In the genomic region with DNA sequence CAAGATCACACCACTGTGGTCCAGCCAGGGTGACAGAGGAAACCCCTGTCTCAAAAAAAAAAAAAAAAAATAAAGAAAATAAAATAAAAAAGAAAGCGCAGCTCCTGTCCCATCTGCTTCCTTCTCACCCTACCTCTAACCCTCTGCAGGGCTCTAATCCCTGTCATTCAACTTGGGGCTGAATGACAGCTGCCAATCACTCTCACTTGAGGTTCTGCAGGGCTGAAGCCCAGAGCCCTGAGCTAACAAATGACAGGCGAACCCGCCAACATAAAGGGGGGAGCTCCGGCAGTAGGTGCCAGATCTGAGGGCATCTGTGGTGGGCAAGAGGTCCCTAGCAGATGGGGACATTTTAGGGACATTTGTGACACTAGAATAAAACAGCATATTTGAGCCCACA, we compare ENCODE assay signal across 26 cellular contexts. TPM values are rescaled to one million over a fixed set of nuclear protein-coding genes. Genes with fewer than 3 reads are reported as not detected.
DNase-seq lines count a peak whose midpoint lies in the region; ATAC-seq, FAIRE-seq and TF ChIP-seq lines count a peak whose summit lies in the region.
"Had no signal": no experiment of that assay in that cellular context is flagged by ENCODE, and none has a peak within 500 bp of the region (broad histone marks: within the 10 kb centered on the region; RNA-seq: fewer than 3 reads in every experiment).

No MANE protein-coding gene starts in this region.

- ATAC-seq in HG02885 (IDR thresholded peaks at IDR 0.05; ENCODE audit: poor library complexity, unreplicated experiment) = no peak
- no peak for ATAC-seq in HG02973 (IDR thresholded peaks at IDR 0.05; ENCODE audit: unreplicated experiment)
- ATAC-seq in stimulated activated naive CD8-positive, alpha-beta T cell treated with anti-CD3 and anti-CD28 coated beads, Interleukin-15, amount 100 ng/mL, for 72 hours = no peak
- ATAC-seq: GM12878 had no signal

- TF ChIP-seq RAD21 in H1 (IDR thresholded peaks at IDR 0.05 in 1 of 2, conservative IDR thresholded peaks at IDR 0.05 in 1 of 2; ENCODE audit: low read depth in 2 of 2, low read length in 2 of 2) = no peak

- H3K4me2 ChIP-seq in H1 (ENCODE audit: insufficient read depth in 1 of 2, low read depth in 2 of 2, low read length in 2 of 2) = no peak overlapping the region
- H3K4me2 ChIP-seq: BLaER1 had no signal

- H4K20me1 ChIP-seq in H1 (replicated peaks in 1 of 2; ENCODE audit: control insufficient read depth in 1 of 2, insufficient read depth in 2 of 2, low read length in 2 of 2) = peaks cover 2 to 8% of the 10 kb centered on the region in 2 experiments
- H4K20me1 ChIP-seq: BLaER1 had no signal

- FAIRE-seq in H1 (lab: Jason Lieb, UNC) = no peak
- FAIRE-seq: A204.1, GM12878, GM12892, GM18507 had no signal

- H2AK5ac ChIP-seq in H1 (ENCODE audit: low read depth, low read length) = no peak overlapping the region

- TF ChIP-seq POLR2A in H1 (IDR thresholded peaks at IDR 0.05; ENCODE audit: control extremely low read depth in 1 of 2, low read depth in 2 of 2, low read length in 2 of 2) = no peak

- H2BK5ac ChIP-seq in H1 (ENCODE audit: low read depth, low read length) = no peak overlapping the region

- H3K4me3 ChIP-seq in H1 (ENCODE audit: extremely low read depth in 1 of 4, insufficient read depth in 2 of 4, low read depth in 3 of 4, low read length in 4 of 4) = no peak overlapping the region
- H3K4me3 ChIP-seq: BLaER1, GM12878 had no signal

- H3K4me1 Mint-ChIP-seq in stimulated activated naive CD8-positive, alpha-beta T cell treated with anti-CD3 and anti-CD28 coated beads, Interleukin-15, amount 100 ng/mL, for 72 hours = no peaks in the 10 kb centered on the region
- H3K4me1 Mint-ChIP-seq: CD14-positive monocyte; CD4-positive, alpha-beta memory T cell; CD4-positive, CD25-positive, alpha-beta regulatory T cell; CD8-positive, alpha-beta memory T cell had no signal

- no peak overlapping the region for H4K5ac ChIP-seq in H1 (ENCODE audit: insufficient read length, low read depth, low read length)

- H4K8ac ChIP-seq in H1 (ENCODE audit: extremely low read depth, insufficient read depth, low read length) = no peak overlapping the region

- no peak overlapping the region for H3K9ac ChIP-seq in H1 (replicated peaks in 1 of 4; ENCODE audit: extremely low read depth in 1 of 4, low read depth in 3 of 4, low read length in 3 of 4)
- H3K9ac ChIP-seq: BLaER1 had no signal

- no peak overlapping the region for H3K27ac ChIP-seq in H1 (ENCODE audit: low read depth, low read length)
- H3K27ac ChIP-seq: BLaER1 had no signal

- H3K4me1 ChIP-seq in H1 (replicated peaks in 1 of 4; ENCODE audit: control insufficient read depth in 3 of 4, insufficient read depth in 4 of 4, low read length in 3 of 4) = peaks cover 0 to 4% (median 3%) of the 10 kb centered on the region in 4 experiments; a peak in 4 of 7 replicates

- CTCF ChIA-PET in HEK293T (lab: Yijun Ruan, JAX) = no interaction called here
- CTCF ChIA-PET in H1 (lab: Charles Lee; ENCODE audit: partially characterized antibody) = interaction anchor here (0.6 to 2.5 kb wide), 3 partner anchors 9 to 270 kb away, joined by 3 to 12 read pairs (median 4); no protein-coding TSS in a partner anchor

- H2BK120ac ChIP-seq in H1 (replicated peaks; ENCODE audit: low read depth, low read length) = no peak overlapping the region

- H3K9me3 ChIP-seq in H1 (ENCODE audit: insufficient read depth in 2 of 2, low read depth in 1 of 2, low read length in 1 of 2) = no peaks in the 10 kb centered on the region
- H3K9me3 ChIP-seq: BE2C, BLaER1 had no signal

- H2AFZ ChIP-seq in H1 (ENCODE audit: low read length) = no peak overlapping the region

- H2BK15ac ChIP-seq in H1 (ENCODE audit: low read length) = no peak overlapping the region

- WGBS in H1 (ENCODE audit: extremely low coverage in 1 of 2, insufficient coverage in 1 of 2, insufficient read length in 1 of 2, insufficient replicate concordance in 2 of 2, low coverage in 1 of 2, low lambda C conversion rate in 2 of 2, missing lambda C conversion rate in 1 of 2), 2 experiments = 83% methylated on average over 3 of the region's 4 CpGs; no CpG with 5 or more reads in 1 of the 2 experiments

- H3K23me2 ChIP-seq in H1 (ENCODE audit: low read depth, low read length) = peaks cover 4% of the 10 kb centered on the region; the same call in 1 of the 2 replicates

- H3K79me1 ChIP-seq in H1 (ENCODE audit: low read depth, low read length) = no peaks in the 10 kb centered on the region

- no peak overlapping the region for H3K23ac ChIP-seq in H1 (ENCODE audit: insufficient read length)

- H3K4ac ChIP-seq in H1 (replicated peaks; ENCODE audit: insufficient read length, low read depth, low read length) = no peak overlapping the region

- H3K4me3 Mint-ChIP-seq in stimulated activated naive CD8-positive, alpha-beta T cell treated with anti-CD3 and anti-CD28 coated beads, Interleukin-15, amount 100 ng/mL, for 72 hours = no peak overlapping the region
- H3K4me3 Mint-ChIP-seq: CD14-positive monocyte; CD4-positive, alpha-beta memory T cell; CD4-positive, CD25-positive, alpha-beta regulatory T cell; CD8-positive, alpha-beta memory T cell had no signal

- no peaks in the 10 kb centered on the region for H3K27me3 ChIP-seq in H1 (replicated peaks in 1 of 4; ENCODE audit: control insufficient read depth in 3 of 4, extremely low read depth in 1 of 4, insufficient read depth in 3 of 4, low read length in 3 of 4)
- H3K27me3 ChIP-seq: BLaER1 had no signal

- H3K56ac ChIP-seq in H1 (replicated peaks; ENCODE audit: insufficient read length, low read depth, low read length) = peak overlapping the region; percentile 39

- no peak overlapping the region for H4K91ac ChIP-seq in H1 (replicated peaks; ENCODE audit: insufficient read length, low read length)

- no peaks in the 10 kb centered on the region for H3K9me3 Mint-ChIP-seq in stimulated activated naive CD8-positive, alpha-beta T cell treated with anti-CD3 and anti-CD28 coated beads, Interleukin-15, amount 100 ng/mL, for 72 hours
- H3K9me3 Mint-ChIP-seq: CD14-positive monocyte; CD4-positive, alpha-beta memory T cell; CD4-positive, CD25-positive, alpha-beta regulatory T cell; CD8-positive, alpha-beta memory T cell had no signal

- POLR2A ChIA-PET in HEK293T (lab: Yijun Ruan, JAX) (no interaction called here), H1 (lab: Charles Lee; ENCODE audit: partially characterized antibody) (interaction anchor here (0.5 kb wide), 1 partner anchor 162 kb away, joined by 3 read pairs; no protein-coding TSS in a partner anchor)

- H3K79me2 ChIP-seq in H1 (ENCODE audit: control insufficient read depth in 1 of 2, insufficient read depth in 2 of 2, low read length in 2 of 2) = no peaks in the 10 kb centered on the region

- H3K36me3 ChIP-seq in H1 (ENCODE audit: control insufficient read depth in 2 of 4, insufficient read depth in 4 of 4, low read length in 3 of 4) = no peaks in the 10 kb centered on the region
- H3K36me3 ChIP-seq: BE2C, BLaER1 had no signal

- DNase-seq in HEK293T (ENCODE audit: extremely low spot score) = no peak
- DNase-seq in H1 (ENCODE audit: low read depth in 1 of 2, low spot score in 2 of 2) = no peak
- DNase-seq in stimulated activated naive CD8-positive, alpha-beta T cell treated with anti-CD3 and anti-CD28 coated beads, Interleukin-15, amount 100 ng/mL, for 72 hours = no peak
- DNase-seq: 8988T; ACHN; BE2C; C1 segment of cervical spinal cord; CD4-positive, alpha-beta memory T cell; CD4-positive, CD25-positive, alpha-beta regulatory T cell; CD8-positive, alpha-beta memory T cell; COR-L47; DMS 273 treated with DMSO at 0.1 percent for 48 hours; DMS153; DMS53; DMS79; DND-41; EL; GDM1 had no signal

- H2BK20ac ChIP-seq in H1 (ENCODE audit: low read length) = no peak overlapping the region

- H3K18ac ChIP-seq in H1 (ENCODE audit: extremely low read depth, low read length) = no peak overlapping the region

- H3K27me3 Mint-ChIP-seq in stimulated activated naive CD8-positive, alpha-beta T cell treated with anti-CD3 and anti-CD28 coated beads, Interleukin-15, amount 100 ng/mL, for 72 hours = no peaks in the 10 kb centered on the region
- H3K27me3 Mint-ChIP-seq: CD4-positive, CD25-positive, alpha-beta regulatory T cell had no signal

- H2BK12ac ChIP-seq in H1 (ENCODE audit: low read depth, low read length) = no peak overlapping the region

- no peak for TF ChIP-seq CTCF in H1 (IDR thresholded peaks at IDR 0.05; ENCODE audit: control extremely low read depth in 1 of 3, insufficient read depth in 1 of 3, low read depth in 1 of 3, low read length in 3 of 3)

- TF ChIP-seq EP300 in H1 (IDR thresholded peaks at IDR 0.05; ENCODE audit: borderline replicate concordance in 1 of 2, low read depth in 2 of 2, low read length in 2 of 2) = no peak

- H3K27ac Mint-ChIP-seq in stimulated activated naive CD8-positive, alpha-beta T cell treated with anti-CD3 and anti-CD28 coated beads, Interleukin-15, amount 100 ng/mL, for 72 hours = no peak overlapping the region
- H3K27ac Mint-ChIP-seq: CD4-positive, alpha-beta memory T cell; CD4-positive, CD25-positive, alpha-beta regulatory T cell; CD8-positive, alpha-beta memory T cell had no signal

- H3K14ac ChIP-seq in H1 (ENCODE audit: insufficient read length) = no peak overlapping the region

TF ChIP-seq in HEK293T, 16 proteins besides CTCF, POLR2A, EP300 and RAD21 (continues in another document):
- no peak for TF ChIP-seq L3MBTL2 (conservative IDR thresholded peaks at IDR 0.05)

TF ChIP-seq in H1, 55 proteins besides CTCF, POLR2A, EP300 and RAD21:
- TF ChIP-seq SIRT6 (IDR thresholded peaks at IDR 0.05; ENCODE audit: low read length) (no peak), PHF8 (conservative IDR thresholded peaks at IDR 0.05; ENCODE audit: low read depth, low read length) (no peak), BCL11A (IDR thresholded peaks at IDR 0.05; ENCODE audit: low read depth in 2 of 2, low read length in 2 of 2) (no peak)

RNA-seq across cellular contexts. Expression of a gene that starts 44.3 kb away (rescaled TPM):
- total RNA-seq in H1 (2021; fragmentation: NEBNext Ultra II Directional; extraction: Animal tissue kit (Norgen Biotek cat#: 25700)) = 30.6 and 36.1 TPM in 2 replicates
- polyA plus RNA-seq in H1 (2011; rRNA removed) = 9.3 and 18.8 TPM in 2 replicates
- polyA plus RNA-seq in H1 (2011; cell fraction: cytosol; rRNA removed) = 22.9 TPM
- 218 TPM for polyA plus RNA-seq in H1 (2011; cell fraction: nucleus; rRNA removed)
- 18.7 to 30.4 TPM (median 25.2 TPM) in 4 replicates for polyA plus RNA-seq in H1 (2012, experiment 1 of 2)
- 8.1 TPM for polyA plus RNA-seq in H1 (2012, experiment 2 of 2)
- 13.4 TPM for polyA plus RNA-seq in H1 (2013, experiment 1 of 2)
- 12.1 TPM for polyA plus RNA-seq in H1 (2013, experiment 2 of 2)
- 9.8 and 10.3 TPM in 2 replicates for polyA minus RNA-seq in H1 (2011; rRNA and poly(A)+ RNA removed)
- 17.5 TPM for polyA minus RNA-seq in H1 (2011; cell fraction: cytosol; rRNA and poly(A)+ RNA removed)
- polyA minus RNA-seq in H1 (2011; cell fraction: nucleus; rRNA and poly(A)+ RNA removed) = 28.1 TPM
